In the genomic region with DNA sequence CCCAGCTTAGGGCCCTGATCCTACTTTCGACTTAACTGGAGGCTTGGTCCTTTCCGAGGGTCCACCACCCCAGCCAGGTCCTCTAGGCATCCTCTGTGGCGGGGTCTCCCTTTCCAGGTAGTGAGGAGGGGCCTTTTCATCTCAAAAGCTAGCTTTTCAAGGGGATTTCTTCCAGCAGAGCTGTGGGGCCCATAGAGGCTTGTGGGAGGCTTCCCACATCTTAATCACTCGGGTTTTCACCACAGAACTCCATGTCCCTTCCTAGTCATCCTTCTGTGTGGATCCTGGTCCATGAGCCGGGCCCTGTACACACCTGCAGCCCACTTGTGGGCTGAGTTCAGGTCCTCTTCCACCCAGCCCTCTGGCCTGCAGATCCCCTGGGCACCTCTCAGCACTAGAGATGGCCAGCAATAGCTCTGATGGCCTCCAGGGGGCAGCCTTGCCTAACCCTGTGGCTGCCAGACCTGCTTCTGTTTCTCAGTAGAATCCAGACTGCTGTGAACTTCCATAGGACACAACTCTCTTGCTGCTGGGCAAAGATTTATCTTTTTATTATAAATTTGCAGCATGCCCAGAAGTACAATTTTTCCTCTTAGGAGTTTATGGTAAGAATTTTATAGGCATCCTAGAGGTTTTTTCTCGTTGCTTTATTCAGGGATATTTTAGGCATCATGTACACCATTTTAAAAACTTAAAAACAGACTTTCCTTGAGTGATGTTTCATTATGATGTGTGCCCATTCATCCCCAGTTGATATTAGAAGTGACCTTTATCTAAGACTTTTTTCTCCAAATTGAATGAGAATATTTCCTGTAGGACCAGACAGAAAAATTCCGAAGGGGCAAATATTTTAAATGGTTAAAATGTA, we compare ENCODE assay signal across 8 cellular contexts.
DNase-seq lines count a peak whose midpoint lies in the region; ATAC-seq and TF ChIP-seq lines count a peak whose summit lies in the region.

No MANE protein-coding gene starts in this region.

- no peak overlapping the region for H3K4me3 ChIP-seq in liver (ENCODE audit: low read depth in 1 of 3, low read length in 3 of 3)

- H3K4me1 ChIP-seq in liver (ENCODE audit: control insufficient read depth in 4 of 4, insufficient read depth in 4 of 4, low read length in 3 of 4) = peaks cover 0 to 8% (median 0%) of the 10 kb centered on the region in 4 donors

- H3K9ac ChIP-seq in liver (ENCODE audit: low read depth in 1 of 2, low read length in 2 of 2) = no peak overlapping the region

- H3K27me3 ChIP-seq in liver (ENCODE audit: control insufficient read depth in 4 of 4, insufficient read depth in 4 of 4, low read length in 3 of 4) = no peaks in the 10 kb centered on the region

- WGBS in liver = 72% methylated on average over 7 of the region's 7 CpGs

- peaks cover 0 to 3% (median under 1%) of the 10 kb centered on the region in 4 donors for H3K36me3 ChIP-seq in liver (ENCODE audit: control insufficient read depth in 4 of 4, insufficient read depth in 3 of 4, low read depth in 1 of 4, low read length in 3 of 4)

- ATAC-seq in GM18909 (IDR thresholded peaks at IDR 0.05; ENCODE audit: poor library complexity, unreplicated experiment) (peak; percentile 93), HG03135 (IDR thresholded peaks at IDR 0.05; ENCODE audit: unreplicated experiment) (peak; percentile 94)

- H3K27ac ChIP-seq in liver (ENCODE audit: low read depth in 1 of 2, low read length in 2 of 2) = no peak overlapping the region

- TF ChIP-seq CTCF in liver (IDR thresholded peaks at IDR 0.05; ENCODE audit: low read depth, low read length, missing input control) = peak; percentile 91

- no peaks in the 10 kb centered on the region for H3K9me3 ChIP-seq in liver (ENCODE audit: control insufficient read depth in 4 of 4, low read length in 3 of 4)

- DNase-seq in Ammon's horn (ENCODE audit: low spot score) (peak; percentile 88), NCI-H345 treated with DMSO at 0.1 percent for 48 hours (lab: John Stamatoyannopoulos, UW; ENCODE audit: unreplicated experiment) (peak; percentile 40), cerebellum (ENCODE audit: low spot score) (peak; percentile 80)
- DNase-seq in activated CD4-positive, CD25-positive, alpha-beta regulatory T cell treated with anti-CD3 and anti-CD28 coated beads, Interleukin-2, amount 50 U/mL, for 72 hours = peak; percentile 70
- peak; percentile 18 to 28 (median 27) for DNase-seq in stimulated activated CD4-positive, alpha-beta T cell treated with anti-CD3 and anti-CD28 coated beads, TNF-alpha, amount 100 ng/mL, for 48 hours (ENCODE audit: low read depth in 3 of 3)

- peak; percentile 79 to 89 for TF ChIP-seq RAD21 in liver (IDR thresholded peaks at IDR 0.05)

TF ChIP-seq in liver, 16 proteins besides CTCF, POLR2A, EP300 and RAD21:
- TF ChIP-seq TAF1 (conservative IDR thresholded peaks at IDR 0.05) = no peak
- TF ChIP-seq FOXA2 (IDR thresholded peaks at IDR 0.05) = no peak

Comparison
In these comparisons a context has a peak if more than half of its experiments do, and no peak if none do; other contexts are left out.
1. DNase-seq: peak in every context shown above with its lines; median percentile 88 in Ammon's horn; 80 in cerebellum; 70 in activated CD4-positive, CD25-positive, alpha-beta regulatory T cell treated with anti-CD3 and anti-CD28 coated beads, Interleukin-2, amount 50 U/mL, for 72 hours; 40 in NCI-H345 treated with DMSO at 0.1 percent for 48 hours; 27 in stimulated activated CD4-positive, alpha-beta T cell treated with anti-CD3 and anti-CD28 coated beads, TNF-alpha, amount 100 ng/mL, for 48 hours.